ENCODE assay signal across 8 cellular contexts in genomic region chr17:27805520-27806146, GRCh38. TPM values are rescaled to one million over a fixed set of nuclear protein-coding genes. Genes with fewer than 3 reads are reported as not detected.
A peak's percentile ranks its signal among the peaks of the same experiment; 100 is the strongest.
DNase-seq lines count a peak whose midpoint lies in the region; ATAC-seq and TF ChIP-seq lines count a peak whose summit lies in the region.

No MANE protein-coding gene starts in this region.

- peak; percentile 86 for TF ChIP-seq CTCF in GM13976 (IDR thresholded peaks at IDR 0.05; ENCODE audit: borderline replicate concordance, control extremely low read depth, extremely low read depth, insufficient read depth, missing control alignments)

- peak; percentile 81 for DNase-seq in GM13976 (ENCODE audit: low spot score)
- peak; percentile 65 for DNase-seq in NCI-H226
- peak; percentile 82 for DNase-seq in cerebellum (ENCODE audit: low spot score)
- DNase-seq in left colon, result peak; percentile 85
- peak; percentile 47 to 74 (median 56) for DNase-seq in stimulated activated CD4-positive, alpha-beta T cell treated with anti-CD3 and anti-CD28 coated beads, Interleukin-1b, Interleukin-23, amount 100 ng/mL, for 24 hours (ENCODE audit: low read depth in 4 of 4, low spot score in 1 of 4)

- intact Hi-C loops in left colon (cut with DNase I, micrococcal nuclease), result loop anchor here in 1 of 2 donors (5.0 to 10.0 kb wide), 2 partner anchors 67 to 449 kb away; no protein-coding TSS in a partner anchor

- ATAC-seq in HG03103 (IDR thresholded peaks at IDR 0.05; ENCODE audit: low read depth, unreplicated experiment) (peak; percentile 36), left colon (peak; percentile 69), HG03469 (IDR thresholded peaks at IDR 0.05; ENCODE audit: unreplicated experiment) (no peak)
- peak; percentile 53 to 54 for ATAC-seq in activated CD4-positive, CD25-positive, alpha-beta regulatory T cell treated with anti-CD3 and anti-CD28 coated beads, Interleukin-2, amount 50 U/mL, for 24 hours

- in situ Hi-C loops in GM13976 (cut with MboI; ENCODE audit: low sequenced_read_pairs, unreplicated experiment), result no loop called here

RNA-seq across cellular contexts. Expression of gene NOS2, which starts 5.3 kb away (rescaled TPM):
- total RNA-seq in cerebellum (0.36 TPM), left colon (10 to 100 TPM; 11.6 to 48.3 TPM)
